In genomic region chrX:139929876-139930275, GRCh38 we compare ENCODE assay signal across 1 cellular context.
A peak's percentile ranks its signal among the peaks of the same experiment; 100 is the strongest.
TF ChIP-seq lines count a peak whose summit lies in the region.

No MANE protein-coding gene starts in this region.

TF ChIP-seq in HepG2, 621 proteins besides CTCF, POLR2A, EP300 and RAD21 (continued from another document):
- no peak for TF ChIP-seq ZNF770 (CRISPR knock-in tag; IDR thresholded peaks at IDR 0.05)
- TF ChIP-seq ZSCAN5A (CRISPR knock-in tag; IDR thresholded peaks at IDR 0.05; ENCODE audit: borderline replicate concordance), result no peak
- TF ChIP-seq HNF4A (CRISPR knock-in tag; IDR thresholded peaks at IDR 0.05), result peak; percentile 69
- TF ChIP-seq TFAP4 (IDR thresholded peaks at IDR 0.05; ENCODE audit: borderline replicate concordance, low read depth), result peak; percentile 83
